In the genomic region with DNA sequence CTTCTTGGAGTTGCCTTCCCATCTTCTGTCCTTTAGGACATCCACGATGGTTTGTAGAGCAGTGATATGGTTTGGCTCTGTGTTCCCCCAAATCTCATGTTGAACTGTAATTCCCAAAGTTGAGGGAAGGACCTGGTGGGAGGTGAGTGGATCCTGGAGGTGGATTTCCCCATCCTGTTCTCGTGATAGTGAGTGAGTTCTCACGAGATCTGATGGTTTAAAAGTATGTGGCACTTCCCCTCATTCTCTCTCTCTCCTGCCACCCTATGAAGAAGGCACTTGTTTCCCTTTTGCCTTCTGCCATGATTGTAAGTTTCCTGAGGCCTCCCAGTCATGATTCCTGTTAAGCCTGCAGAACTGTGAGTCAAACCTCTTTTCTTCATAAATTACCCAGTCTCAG, we compare ENCODE assay signal across 3 cellular contexts.
TF ChIP-seq lines count a peak whose summit lies in the region.

No MANE protein-coding gene starts in this region.

TF ChIP-seq in HepG2, 621 proteins besides CTCF, POLR2A, EP300 and RAD21:
- no peak for TF ChIP-seq PTBP1 (IDR thresholded peaks at IDR 0.05; ENCODE audit: low read depth, low read length, poor library complexity, severe bottlenecking)
- peak; percentile 60 for TF ChIP-seq CHD2 (IDR thresholded peaks at IDR 0.05; ENCODE audit: low read depth, low read length)
- TF ChIP-seq, protein P1, sequence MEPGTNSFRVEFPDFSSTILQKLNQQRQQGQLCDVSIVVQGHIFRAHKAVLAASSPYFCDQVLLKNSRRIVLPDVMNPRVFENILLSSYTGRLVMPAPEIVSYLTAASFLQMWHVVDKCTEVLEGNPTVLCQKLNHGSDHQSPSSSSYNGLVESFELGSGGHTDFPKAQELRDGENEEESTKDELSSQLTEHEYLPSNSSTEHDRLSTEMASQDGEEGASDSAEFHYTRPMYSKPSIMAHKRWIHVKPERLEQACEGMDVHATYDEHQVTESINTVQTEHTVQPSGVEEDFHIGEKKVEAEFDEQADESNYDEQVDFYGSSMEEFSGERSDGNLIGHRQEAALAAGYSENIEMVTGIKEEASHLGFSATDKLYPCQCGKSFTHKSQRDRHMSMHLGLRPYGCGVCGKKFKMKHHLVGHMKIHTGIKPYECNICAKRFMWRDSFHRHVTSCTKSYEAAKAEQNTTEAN (CRISPR knock-in tag; conservative IDR thresholded peaks at IDR 0.05): no peak
- no peak for TF ChIP-seq ZNF883 (CRISPR knock-in tag; IDR thresholded peaks at IDR 0.05; ENCODE audit: not compliant biosample characterization)
- no peak for TF ChIP-seq TAF1 (CRISPR knock-in tag; IDR thresholded peaks at IDR 0.05)

TF ChIP-seq in A549, 52 proteins besides CTCF, POLR2A, EP300 and RAD21:
- no peak for TF ChIP-seq EHF (CRISPR knock-in tag; IDR thresholded peaks at IDR 0.05)
- no peak for TF ChIP-seq TP53 (CRISPR knock-in tag; IDR thresholded peaks at IDR 0.05)
- TF ChIP-seq, protein P2, sequence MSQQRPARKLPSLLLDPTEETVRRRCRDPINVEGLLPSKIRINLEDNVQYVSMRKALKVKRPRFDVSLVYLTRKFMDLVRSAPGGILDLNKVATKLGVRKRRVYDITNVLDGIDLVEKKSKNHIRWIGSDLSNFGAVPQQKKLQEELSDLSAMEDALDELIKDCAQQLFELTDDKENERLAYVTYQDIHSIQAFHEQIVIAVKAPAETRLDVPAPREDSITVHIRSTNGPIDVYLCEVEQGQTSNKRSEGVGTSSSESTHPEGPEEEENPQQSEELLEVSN (IDR thresholded peaks at IDR 0.05; ENCODE audit: borderline replicate concordance, low read depth): no peak
- no peak for TF ChIP-seq CBX2 (IDR thresholded peaks at IDR 0.05; ENCODE audit: borderline replicate concordance, low read depth)

TF ChIP-seq in K562, 482 proteins besides CTCF, POLR2A, EP300 and RAD21:
- no peak for TF ChIP-seq RBM22 (IDR thresholded peaks at IDR 0.05; ENCODE audit: low read depth, low read length, poor library complexity, severe bottlenecking)
- no peak for TF ChIP-seq KLF13 (tag; IDR thresholded peaks at IDR 0.05; ENCODE audit: borderline replicate concordance, low read depth)
- TF ChIP-seq ZNF239 (CRISPR knock-in tag; IDR thresholded peaks at IDR 0.05): no peak
- peak; percentile 76 for TF ChIP-seq CHD2 (IDR thresholded peaks at IDR 0.05; ENCODE audit: low read depth, low read length)
